In the genomic region with DNA sequence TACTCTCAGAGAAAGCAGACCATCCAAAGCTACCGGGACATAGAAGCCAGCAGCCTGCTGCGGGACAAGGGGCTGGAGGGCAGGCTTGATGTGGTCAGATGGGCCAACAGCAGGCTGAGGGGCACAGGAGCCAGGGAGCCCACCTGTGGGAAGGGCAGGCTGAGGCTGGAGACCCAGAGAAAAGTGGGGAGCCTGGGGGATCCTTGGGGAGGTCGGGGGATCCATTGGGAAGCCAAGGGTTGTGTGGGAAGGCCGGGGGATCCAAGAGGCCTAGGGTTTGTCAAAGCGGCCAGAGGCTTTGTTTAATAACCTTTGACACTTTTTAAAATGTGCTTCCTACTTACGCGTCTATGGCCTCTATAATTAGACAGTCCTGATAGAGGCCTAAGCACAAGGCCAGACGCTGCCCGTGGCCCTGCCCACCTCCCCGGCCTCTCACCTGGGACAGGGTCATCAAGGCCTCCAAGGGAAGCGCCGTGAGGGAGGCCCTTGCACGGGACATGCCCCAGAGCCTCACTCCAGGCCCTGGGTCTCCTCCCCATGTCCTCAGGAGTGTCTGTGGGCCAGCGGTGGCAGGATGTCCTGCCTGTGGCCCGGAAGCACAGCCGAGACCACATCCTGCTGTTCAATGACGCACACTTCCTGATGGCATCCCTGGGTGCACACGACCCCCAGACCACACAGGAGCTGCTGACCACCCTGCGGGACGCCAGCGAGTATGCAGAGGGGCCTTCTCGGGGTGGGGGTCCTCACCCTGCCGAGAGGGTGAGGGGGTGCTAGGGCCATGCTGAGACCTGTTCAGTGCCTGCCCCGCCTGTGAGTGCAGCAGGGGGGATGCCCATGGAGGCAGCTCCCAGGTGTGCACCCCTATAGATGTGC, we compare ENCODE assay signal across 9 cellular contexts. TPM values are rescaled to one million over a fixed set of nuclear protein-coding genes. Genes with fewer than 3 reads are reported as not detected.
DNase-seq lines count a peak whose midpoint lies in the region; ATAC-seq lines count a peak whose summit lies in the region.
"Had no signal": no experiment of that assay in that cellular context is flagged by ENCODE, and none has a peak within 500 bp of the region (broad histone marks: within the 10 kb centered on the region; RNA-seq: fewer than 3 reads in every experiment).

No MANE protein-coding gene starts in this region.

- ATAC-seq in GM21360 (IDR thresholded peaks at IDR 0.05; ENCODE audit: unreplicated experiment) (peak; percentile 58), GM21367 (IDR thresholded peaks at IDR 0.05; ENCODE audit: unreplicated experiment) (no peak), HG02884 (IDR thresholded peaks at IDR 0.05; ENCODE audit: unreplicated experiment) (no peak)
- ATAC-seq: HCT116 had no signal

- DNase-seq in GDM1 (lab: John Stamatoyannopoulos, UW), result peak; percentile 74
- peak; percentile 54 for DNase-seq in NOMO-1 treated with DMSO at 0.1 percent for 48 hours (lab: John Stamatoyannopoulos, UW; ENCODE audit: unreplicated experiment)
- peak; percentile 81 for DNase-seq in cardiac septum (ENCODE audit: low spot score)
- no peak for DNase-seq in DMS79 treated with DMSO at 0.1 percent for 48 hours (lab: John Stamatoyannopoulos, UW)
- DNase-seq in mesenteric fat pad (ENCODE audit: low spot score), result no peak

- intact Hi-C loops in cardiac septum (cut with DNase I), result no loop called here

RNA-seq across cellular contexts. Expression of gene GTSE1, which starts 8.6 kb away (rescaled TPM):
- 0.32 TPM for total RNA-seq in cardiac septum
- 0.39 TPM for total RNA-seq in mesenteric fat pad

RNA-seq across cellular contexts. Expression of gene TTC38, which starts 20.3 kb away (rescaled TPM):
- total RNA-seq in cardiac septum (21.5 TPM), mesenteric fat pad (39.4 TPM)

RNA-seq across cellular contexts. Expression of gene PKDREJ, which starts 25.0 kb away (rescaled TPM):
- total RNA-seq in cardiac septum, result 0.11 TPM
- total RNA-seq in mesenteric fat pad, result not detected

RNA-seq across cellular contexts. Expression of gene CDPF1, which starts 38.0 kb away (rescaled TPM):
- total RNA-seq in cardiac septum (7.6 TPM), mesenteric fat pad (7.6 TPM)

RNA-seq across cellular contexts. Expression of gene TRMU, which starts 47.4 kb away (rescaled TPM):
- total RNA-seq in cardiac septum (34.7 TPM), mesenteric fat pad (30.7 TPM)

Comparison
In these comparisons a context has a peak if more than half of its experiments do, and no peak if none do; other contexts are left out.
1. DNase-seq: peak in GDM1 (single experiment), NOMO-1 treated with DMSO at 0.1 percent for 48 hours (single experiment) and cardiac septum (single experiment); none in DMS79 treated with DMSO at 0.1 percent for 48 hours (single experiment) and mesenteric fat pad (single experiment).